In the genomic region with DNA sequence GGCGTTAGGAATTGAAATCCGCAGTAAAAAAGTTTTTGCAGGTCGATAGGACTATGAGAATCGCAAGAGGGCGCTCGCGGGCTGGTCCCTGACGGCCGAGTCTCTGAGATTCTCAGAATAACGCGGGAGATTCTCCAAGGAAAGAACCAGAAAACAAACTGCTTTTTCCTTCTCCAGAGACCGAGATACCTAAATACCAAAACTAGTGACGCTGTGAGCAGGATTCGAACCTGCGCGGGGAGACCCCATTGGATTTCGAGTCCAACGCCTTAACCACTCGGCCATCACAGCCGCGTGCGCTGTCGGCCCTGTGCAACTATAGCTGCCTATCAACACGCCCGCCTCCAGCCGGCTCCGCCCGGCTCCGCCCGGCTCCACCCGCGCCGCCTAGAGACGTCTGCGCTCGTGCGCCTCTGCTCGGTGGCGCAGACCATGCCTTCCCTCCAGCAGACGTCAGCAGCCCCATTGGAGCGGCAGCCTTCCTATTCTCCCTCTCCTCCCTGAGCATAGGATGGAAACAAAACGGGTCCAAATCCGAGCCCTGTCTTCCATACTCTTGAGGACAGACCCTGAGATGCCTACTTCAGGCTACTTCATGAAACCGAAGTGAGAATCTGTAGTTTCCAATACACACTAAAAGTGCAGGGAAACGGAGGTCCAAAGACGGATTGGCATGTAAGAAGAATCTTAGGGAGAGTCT, we compare ENCODE assay signal across 1 cellular context.
TF ChIP-seq lines count a peak whose summit lies in the region.

No MANE protein-coding gene starts in this region.

TF ChIP-seq in HepG2, 621 proteins besides CTCF, POLR2A, EP300 and RAD21 (continued from another document and continues in another):
- TF ChIP-seq E2F2 (CRISPR knock-in tag; IDR thresholded peaks at IDR 0.05; ENCODE audit: borderline replicate concordance) (0 out of 2 replicates have a peak, but pooled peaks have one; percentile 37), SOX13 (IDR thresholded peaks at IDR 0.05) (0 out of 2 replicates have a peak, but pooled peaks have one; percentile 22), SOX13 (CRISPR knock-in tag; conservative IDR thresholded peaks at IDR 0.05 in 1 of 2, IDR thresholded peaks at IDR 0.05 in 1 of 2) (peak in 1 of 2 experiments; percentile 54; a peak in 2 of 4 replicates), MXD4 (CRISPR knock-in tag; IDR thresholded peaks at IDR 0.05) (0 out of 2 replicates have a peak, but pooled peaks have one; percentile 31), TARDBP (CRISPR knock-in tag; IDR thresholded peaks at IDR 0.05) (peak; percentile 79), ZNF501 (CRISPR knock-in tag; IDR thresholded peaks at IDR 0.05) (peak; percentile 87), ZNF781 (CRISPR knock-in tag; IDR thresholded peaks at IDR 0.05; ENCODE audit: borderline replicate concordance, not compliant biosample characterization) (peak; percentile 81), SNRNP70 (IDR thresholded peaks at IDR 0.05; ENCODE audit: low read depth, low read length) (no peak), ARHGAP35 (CRISPR knock-in tag; IDR thresholded peaks at IDR 0.05; ENCODE audit: borderline replicate concordance) (no peak), HOMEZ (CRISPR knock-in tag; IDR thresholded peaks at IDR 0.05; ENCODE audit: low read depth) (no peak), ZBTB37 (CRISPR knock-in tag; IDR thresholded peaks at IDR 0.05) (peak; percentile 55; the same call in 1 of the 2 replicates), ZNF101 (CRISPR knock-in tag; IDR thresholded peaks at IDR 0.05; ENCODE audit: borderline replicate concordance, low read depth) (peak; percentile 76; the same call in 1 of the 2 replicates), ZNF574 (CRISPR knock-in tag; IDR thresholded peaks at IDR 0.05) (peak; percentile 78), CENPT (CRISPR knock-in tag; IDR thresholded peaks at IDR 0.05; ENCODE audit: low read depth) (no peak), ZBTB49 (CRISPR knock-in tag; IDR thresholded peaks at IDR 0.05; ENCODE audit: borderline replicate concordance) (no peak), RFXAP (CRISPR knock-in tag; IDR thresholded peaks at IDR 0.05; ENCODE audit: borderline replicate concordance) (peak; percentile 81; the same call in 1 of the 2 replicates), SALL1 (CRISPR knock-in tag; IDR thresholded peaks at IDR 0.05) (peak; percentile 76), RFXANK (CRISPR knock-in tag; IDR thresholded peaks at IDR 0.05) (no peak), ZNF430 (CRISPR knock-in tag; IDR thresholded peaks at IDR 0.05) (peak; percentile 92), KDM5A (IDR thresholded peaks at IDR 0.05; ENCODE audit: borderline replicate concordance, low read length) (peak; percentile 72; the same call in 1 of the 2 replicates), REL (CRISPR knock-in tag; conservative IDR thresholded peaks at IDR 0.05) (no peak), GFI1 (CRISPR knock-in tag; IDR thresholded peaks at IDR 0.05; ENCODE audit: borderline replicate concordance) (peak; percentile 67; the same call in 1 of the 2 replicates), DRAP1 (CRISPR knock-in tag; IDR thresholded peaks at IDR 0.05) (no peak), ZFP82 (CRISPR knock-in tag; IDR thresholded peaks at IDR 0.05; ENCODE audit: borderline replicate concordance) (peak; percentile 91; the same call in 1 of the 2 replicates)
- TF ChIP-seq, protein P1, sequence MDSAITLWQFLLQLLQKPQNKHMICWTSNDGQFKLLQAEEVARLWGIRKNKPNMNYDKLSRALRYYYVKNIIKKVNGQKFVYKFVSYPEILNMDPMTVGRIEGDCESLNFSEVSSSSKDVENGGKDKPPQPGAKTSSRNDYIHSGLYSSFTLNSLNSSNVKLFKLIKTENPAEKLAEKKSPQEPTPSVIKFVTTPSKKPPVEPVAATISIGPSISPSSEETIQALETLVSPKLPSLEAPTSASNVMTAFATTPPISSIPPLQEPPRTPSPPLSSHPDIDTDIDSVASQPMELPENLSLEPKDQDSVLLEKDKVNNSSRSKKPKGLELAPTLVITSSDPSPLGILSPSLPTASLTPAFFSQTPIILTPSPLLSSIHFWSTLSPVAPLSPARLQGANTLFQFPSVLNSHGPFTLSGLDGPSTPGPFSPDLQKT (CRISPR knock-in tag; IDR thresholded peaks at IDR 0.05; ENCODE audit: borderline replicate concordance), result no peak
- TF ChIP-seq, protein P2, sequence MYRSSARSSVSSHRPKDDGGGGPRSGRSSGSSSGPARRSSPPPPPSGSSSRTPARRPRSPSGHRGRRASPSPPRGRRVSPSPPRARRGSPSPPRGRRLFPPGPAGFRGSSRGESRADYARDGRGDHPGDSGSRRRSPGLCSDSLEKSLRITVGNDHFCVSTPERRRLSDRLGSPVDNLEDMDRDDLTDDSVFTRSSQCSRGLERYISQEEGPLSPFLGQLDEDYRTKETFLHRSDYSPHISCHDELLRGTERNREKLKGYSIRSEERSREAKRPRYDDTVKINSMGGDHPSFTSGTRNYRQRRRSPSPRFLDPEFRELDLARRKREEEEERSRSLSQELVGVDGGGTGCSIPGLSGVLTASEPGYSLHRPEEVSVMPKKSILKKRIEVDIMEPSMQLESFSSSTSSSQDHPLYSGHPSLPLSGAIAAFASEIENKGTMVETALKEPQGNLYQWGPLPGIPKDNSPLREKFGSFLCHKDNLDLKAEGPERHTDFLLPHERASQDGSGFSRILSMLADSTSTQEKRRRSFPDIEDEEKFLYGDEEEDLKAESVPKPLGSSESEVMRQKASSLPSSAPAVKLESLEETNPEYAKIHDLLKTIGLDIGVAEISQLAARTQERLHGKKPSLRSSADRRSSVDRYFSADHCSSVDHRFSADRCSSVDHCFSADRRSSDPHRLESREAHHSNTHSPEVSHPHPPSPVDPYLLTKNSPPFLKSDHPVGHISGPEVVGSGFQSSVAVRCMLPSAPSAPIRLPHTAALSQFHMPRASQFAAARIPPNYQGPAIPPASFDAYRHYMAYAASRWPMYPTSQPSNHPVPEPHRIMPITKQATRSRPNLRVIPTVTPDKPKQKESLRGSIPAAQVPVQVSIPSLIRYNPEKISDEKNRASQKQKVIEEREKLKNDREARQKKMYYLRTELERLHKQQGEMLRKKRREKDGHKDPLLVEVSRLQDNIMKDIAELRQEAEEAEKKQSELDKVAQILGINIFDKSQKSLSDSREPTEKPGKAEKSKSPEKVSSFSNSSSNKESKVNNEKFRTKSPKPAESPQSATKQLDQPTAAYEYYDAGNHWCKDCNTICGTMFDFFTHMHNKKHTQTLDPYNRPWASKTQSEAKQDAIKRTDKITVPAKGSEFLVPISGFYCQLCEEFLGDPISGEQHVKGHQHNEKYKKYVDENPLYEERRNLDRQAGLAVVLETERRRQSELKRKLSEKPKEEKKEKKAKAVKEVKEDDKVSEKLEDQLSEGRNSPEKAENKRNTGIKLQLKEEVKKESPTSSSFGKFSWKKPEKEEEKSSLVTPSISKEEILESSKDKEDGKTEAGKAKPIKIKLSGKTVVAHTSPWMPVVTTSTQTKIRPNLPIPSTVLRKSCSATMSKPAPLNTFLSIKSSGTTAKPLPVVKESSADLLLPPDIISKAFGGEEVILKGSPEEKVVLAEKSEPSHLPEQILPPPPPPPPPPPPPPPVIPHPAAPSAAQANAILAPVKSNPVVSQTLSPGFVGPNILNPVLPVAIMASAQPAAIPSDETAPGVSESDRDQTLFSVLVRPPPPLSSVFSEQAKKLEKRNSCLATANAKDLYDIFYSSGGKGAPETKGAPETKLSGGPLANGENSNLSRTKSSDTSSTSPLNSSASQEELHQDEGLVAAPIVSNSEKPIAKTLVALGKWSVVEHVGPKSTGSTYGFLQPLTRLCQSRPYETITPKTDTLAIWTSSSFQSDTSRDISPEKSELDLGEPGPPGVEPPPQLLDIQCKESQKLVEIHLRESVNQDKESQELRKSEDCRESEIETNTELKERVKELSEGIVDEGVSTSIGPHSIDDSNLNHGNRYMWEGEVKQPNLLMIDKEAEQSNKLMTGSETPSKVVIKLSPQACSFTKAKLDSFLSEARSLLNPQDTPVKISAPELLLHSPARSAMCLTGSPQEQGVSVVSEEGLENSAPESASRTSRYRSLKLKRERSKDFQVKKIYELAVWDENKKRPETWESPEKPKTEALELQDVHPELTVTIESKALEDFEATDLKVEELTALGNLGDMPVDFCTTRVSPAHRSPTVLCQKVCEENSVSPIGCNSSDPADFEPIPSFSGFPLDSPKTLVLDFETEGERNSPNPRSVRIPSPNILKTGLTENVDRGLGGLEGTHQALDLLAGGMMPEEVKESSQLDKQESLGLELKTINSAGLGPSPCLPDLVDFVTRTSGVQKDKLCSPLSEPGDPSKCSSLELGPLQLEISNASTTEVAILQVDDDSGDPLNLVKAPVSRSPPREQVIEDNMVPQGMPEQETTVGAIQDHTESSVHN (CRISPR knock-in tag; IDR thresholded peaks at IDR 0.05), result no peak
- TF ChIP-seq, protein P3, sequence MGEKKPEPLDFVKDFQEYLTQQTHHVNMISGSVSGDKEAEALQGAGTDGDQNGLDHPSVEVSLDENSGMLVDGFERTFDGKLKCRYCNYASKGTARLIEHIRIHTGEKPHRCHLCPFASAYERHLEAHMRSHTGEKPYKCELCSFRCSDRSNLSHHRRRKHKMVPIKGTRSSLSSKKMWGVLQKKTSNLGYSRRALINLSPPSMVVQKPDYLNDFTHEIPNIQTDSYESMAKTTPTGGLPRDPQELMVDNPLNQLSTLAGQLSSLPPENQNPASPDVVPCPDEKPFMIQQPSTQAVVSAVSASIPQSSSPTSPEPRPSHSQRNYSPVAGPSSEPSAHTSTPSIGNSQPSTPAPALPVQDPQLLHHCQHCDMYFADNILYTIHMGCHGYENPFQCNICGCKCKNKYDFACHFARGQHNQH (CRISPR knock-in tag; IDR thresholded peaks at IDR 0.05), result peak; percentile 88
